In genomic region chr11:95279921-95280861, GRCh38 we compare ENCODE assay signal across 11 cellular contexts. TPM values are rescaled to one million over a fixed set of nuclear protein-coding genes. Genes with fewer than 3 reads are reported as not detected.
DNase-seq lines count a peak whose midpoint lies in the region; ATAC-seq and TF ChIP-seq lines count a peak whose summit lies in the region.
"Had no signal": no experiment of that assay in that cellular context is flagged by ENCODE, and none has a peak within 500 bp of the region (broad histone marks: within the 10 kb centered on the region; RNA-seq: fewer than 3 reads in every experiment).

No MANE protein-coding gene starts in this region.

- H3K27me3 ChIP-seq in ACC112 (ENCODE audit: insufficient read depth, low read length) (no peaks in the 10 kb centered on the region), GM23248 (replicated peaks; ENCODE audit: insufficient read depth) (no peaks in the 10 kb centered on the region)
- H3K27me3 ChIP-seq in CD8-positive, alpha-beta T cell (ENCODE audit: insufficient read depth, low read length) = no peaks in the 10 kb centered on the region
- H3K27me3 ChIP-seq: cardiac muscle cell had no signal

- intact Hi-C loops in activated CD4-positive, alpha-beta T cell treated with anti-CD3 and anti-CD28 coated beads for 36 hours (cut with DNase I, micrococcal nuclease) = no loop called here
- intact Hi-C loops in CD8-positive, alpha-beta T cell (cut with DNase I, micrococcal nuclease) = no loop called here

- no peak for ATAC-seq in activated CD4-positive, alpha-beta T cell treated with anti-CD3 and anti-CD28 coated beads for 36 hours
- no peak for ATAC-seq in CD8-positive, alpha-beta T cell

- no peak for TF ChIP-seq CTCF in CD8-positive, alpha-beta T cell (IDR thresholded peaks at IDR 0.05)

- H3K4me2 ChIP-seq in GM23248 (ENCODE audit: unreplicated experiment) = no peak overlapping the region

- no peaks in the 10 kb centered on the region for H3K36me3 Mint-ChIP-seq in activated CD4-positive, alpha-beta T cell treated with anti-CD3 and anti-CD28 coated beads for 36 hours (ENCODE audit: low read depth)
- no peaks in the 10 kb centered on the region for H3K36me3 Mint-ChIP-seq in CD8-positive, alpha-beta T cell

- H4K20me1 ChIP-seq in GM23248 (ENCODE audit: insufficient read depth) = no peaks in the 10 kb centered on the region

- CTCF ChIA-PET in activated CD4-positive, alpha-beta T cell treated with anti-CD3 and anti-CD28 coated beads for 36 hours (lab: Charles Lee) = no interaction called here
- CTCF ChIA-PET in CD8-positive, alpha-beta T cell (lab: Charles Lee) = no interaction called here

- H3K9me3 ChIP-seq in GM23248 (ENCODE audit: low read depth) = no peaks in the 10 kb centered on the region
- H3K9me3 ChIP-seq in CD8-positive, alpha-beta T cell (ENCODE audit: low read length) = no peaks in the 10 kb centered on the region

- POLR2A ChIA-PET in activated CD4-positive, alpha-beta T cell treated with anti-CD3 and anti-CD28 coated beads for 36 hours (lab: Charles Lee) = no interaction called here
- POLR2A ChIA-PET in CD8-positive, alpha-beta T cell (lab: Charles Lee) = no interaction called here

- in situ Hi-C loops in GM23248 (cut with MboI) = no loop called here

- H3K27ac ChIP-seq in ACC112 (ENCODE audit: low read depth, low read length) (no peak overlapping the region), GM23248 (no peak overlapping the region)
- H3K27ac ChIP-seq in CD8-positive, alpha-beta T cell (ENCODE audit: low read depth, low read length) = no peak overlapping the region
- H3K27ac ChIP-seq: cardiac muscle cell had no signal

- no peaks in the 10 kb centered on the region for H3K27me3 Mint-ChIP-seq in activated CD4-positive, alpha-beta T cell treated with anti-CD3 and anti-CD28 coated beads for 36 hours
- H3K27me3 Mint-ChIP-seq in CD8-positive, alpha-beta T cell (ENCODE audit: low read depth) = no peaks in the 10 kb centered on the region

- H2AFZ ChIP-seq in ACC112 (ENCODE audit: low read length, unreplicated experiment) (peak overlapping the region; percentile 48), GM23248 (no peak overlapping the region)

- H3K4me3 ChIP-seq in ACC112 (ENCODE audit: low read depth, low read length) (no peak overlapping the region), GM23248 (no peak overlapping the region)
- no peak overlapping the region for H3K4me3 ChIP-seq in CD8-positive, alpha-beta T cell (ENCODE audit: low read depth, low read length)
- H3K4me3 ChIP-seq: cardiac muscle cell had no signal

- DNase-seq in GM23248 (peak; percentile 27), SKM-1 treated with dmso at 0.1 percent for 144 hours (lab: John Stamatoyannopoulos, UW; ENCODE audit: unreplicated experiment) (peak; percentile 65), iPS-NIHi7 (ENCODE audit: extremely low spot score) (peak; percentile 70), NCI-H128 (lab: John Stamatoyannopoulos, UW; ENCODE audit: unreplicated experiment) (no peak)
- DNase-seq in activated CD4-positive, alpha-beta T cell treated with anti-CD3 and anti-CD28 coated beads for 36 hours = no peak
- no peak for DNase-seq in CD8-positive, alpha-beta T cell
- DNase-seq in effector CD8-positive, alpha-beta T cell (lab: John Stamatoyannopoulos, UW) = no peak
- DNase-seq: activated CD4-positive, CD25-positive, alpha-beta regulatory T cell treated with anti-CD3 and anti-CD28 coated beads, Interleukin-2, amount 50 U/mL, for 72 hours; NCI-H1048 had no signal

- 53 to 60% methylated on average over 6 of the region's 6 CpGs for WGBS in GM23248 (ENCODE audit: low coverage in 1 of 2, low lambda C conversion rate in 2 of 2, missing lambda C conversion rate in 2 of 2), 2 experiments

- H3K4me1 Mint-ChIP-seq in activated CD4-positive, alpha-beta T cell treated with anti-CD3 and anti-CD28 coated beads for 36 hours = peaks cover 6% of the 10 kb centered on the region
- no peaks in the 10 kb centered on the region for H3K4me1 Mint-ChIP-seq in CD8-positive, alpha-beta T cell (ENCODE audit: low read depth)

- H3K79me2 ChIP-seq in ACC112 (ENCODE audit: control insufficient read depth, insufficient read depth, low read length, unreplicated experiment) (no peaks in the 10 kb centered on the region), GM23248 (ENCODE audit: insufficient read depth) (no peaks in the 10 kb centered on the region)

- H3K36me3 ChIP-seq in ACC112 (ENCODE audit: insufficient read depth, low read length) (no peaks in the 10 kb centered on the region), GM23248 (ENCODE audit: low read depth) (no peaks in the 10 kb centered on the region)
- no peaks in the 10 kb centered on the region for H3K36me3 ChIP-seq in CD8-positive, alpha-beta T cell (ENCODE audit: insufficient read depth, low read length)
- H3K36me3 ChIP-seq: cardiac muscle cell had no signal

- H3K9me2 ChIP-seq in GM23248 (ENCODE audit: insufficient read depth) = no peaks in the 10 kb centered on the region

- H3K9me3 Mint-ChIP-seq in activated CD4-positive, alpha-beta T cell treated with anti-CD3 and anti-CD28 coated beads for 36 hours (ENCODE audit: low read depth) = no peaks in the 10 kb centered on the region
- no peaks in the 10 kb centered on the region for H3K9me3 Mint-ChIP-seq in CD8-positive, alpha-beta T cell

- H3K4me1 ChIP-seq in ACC112 (ENCODE audit: control insufficient read depth, insufficient read depth, low read length, unreplicated experiment) = peaks cover 9% of the 10 kb centered on the region
- peaks cover 32% of the 10 kb centered on the region for H3K4me1 ChIP-seq in GM23248 (ENCODE audit: insufficient read depth)
- H3K4me1 ChIP-seq in CD8-positive, alpha-beta T cell (ENCODE audit: insufficient read depth, low read length) = no peaks in the 10 kb centered on the region

- no peak overlapping the region for H3K27ac Mint-ChIP-seq in activated CD4-positive, alpha-beta T cell treated with anti-CD3 and anti-CD28 coated beads for 36 hours
- no peak overlapping the region for H3K27ac Mint-ChIP-seq in CD8-positive, alpha-beta T cell

- H3K4me3 Mint-ChIP-seq in activated CD4-positive, alpha-beta T cell treated with anti-CD3 and anti-CD28 coated beads for 36 hours = no peak overlapping the region
- no peak overlapping the region for H3K4me3 Mint-ChIP-seq in CD8-positive, alpha-beta T cell

- H3F3A ChIP-seq in GM23248 (ENCODE audit: insufficient read depth) = peaks cover 31% of the 10 kb centered on the region

- no peak overlapping the region for H3K9ac ChIP-seq in GM23248

RNA-seq across cellular contexts. Expression of gene SESN3, which starts 49.2 kb away (rescaled TPM):
- 19.2 TPM in 2 replicates for total RNA-seq in GM23248 (2014; rRNA removed; shearing (Covaris generic))
- polyA plus RNA-seq in GM23248 (2016; fragmentation: Nextera tagmentation; extraction: Ambion mirVana) = 2.8 and 2.9 TPM in 2 replicates
- 10 to 100 TPM in 1 of 2 experiments, 1 to 10 TPM in 1; 8.4 to 12.3 TPM for total RNA-seq in activated CD4-positive, alpha-beta T cell treated with anti-CD3 and anti-CD28 coated beads for 36 hours
- 10 to 100 TPM; 30.9 to 31.5 TPM for total RNA-seq in CD8-positive, alpha-beta T cell

Comparison
In these comparisons a context has a peak if more than half of its experiments do, and no peak if none do; other contexts are left out.
1. DNase-seq: peak in GM23248 (single experiment), SKM-1 treated with dmso at 0.1 percent for 144 hours (single experiment) and iPS-NIHi7 (single experiment); none in activated CD4-positive, alpha-beta T cell treated with anti-CD3 and anti-CD28 coated beads for 36 hours (single experiment), CD8-positive, alpha-beta T cell (0 of 7), NCI-H128 (single experiment) and effector CD8-positive, alpha-beta T cell (single experiment).